10 cellular contexts compared by ENCODE assay signal in genomic region chr5:64594601-64595518, GRCh38.
A peak's percentile ranks its signal among the peaks of the same experiment; 100 is the strongest.
DNase-seq lines count a peak whose midpoint lies in the region; ATAC-seq, FAIRE-seq and TF ChIP-seq lines count a peak whose summit lies in the region.
"Had no signal": no experiment of that assay in that cellular context is flagged by ENCODE, and none has a peak within 500 bp of the region (broad histone marks: within the 10 kb centered on the region; RNA-seq: fewer than 3 reads in every experiment).

No MANE protein-coding gene starts in this region.

- no TSS peak for BruUV-seq in K562 (replicated peaks; lab: Mats Ljungman, UMichigan)

- no peak overlapping the region for H3K4me3 Mint-ChIP-seq in activated CD8-positive, alpha-beta T cell treated with anti-CD3 and anti-CD28 coated beads, Interleukin-2, amount 10 ng/mL, durations not matched to agents 7 days and 5 days

- H2AFZ ChIP-seq in K562 (ENCODE audit: low read depth, low read length): no peak overlapping the region

- peak; percentile 36 to 81 (median 38); a peak in 5 of 6 replicates for TF ChIP-seq CTCF in K562 (IDR thresholded peaks at IDR 0.05 in 2 of 3, conservative IDR thresholded peaks at IDR 0.05 in 1 of 3; ENCODE audit: insufficient read depth in 2 of 3, low read depth in 1 of 3, low read length in 3 of 3)
- peak; percentile 34 for TF ChIP-seq CTCF in kidney epithelial cell (IDR thresholded peaks at IDR 0.05; ENCODE audit: insufficient read depth, low read length, poor library complexity, severe bottlenecking)

- peak; percentile 50 for ATAC-seq in HG03159 (IDR thresholded peaks at IDR 0.05; ENCODE audit: unreplicated experiment)
- peak; percentile 83 for ATAC-seq in K562
- ATAC-seq in HG03432 (IDR thresholded peaks at IDR 0.05; ENCODE audit: unreplicated experiment): no peak
- ATAC-seq in activated CD8-positive, alpha-beta T cell treated with anti-CD3 and anti-CD28 coated beads, Interleukin-2, amount 10 ng/mL, durations not matched to agents 7 days and 5 days: no peak

- H3K27ac ChIP-seq in K562 (ENCODE audit: extremely low read depth, low read depth, low read length): no peak overlapping the region
- H3K27ac ChIP-seq in effector memory CD4-positive, alpha-beta T cell (ENCODE audit: insufficient read depth, low read length, poor library complexity, severe bottlenecking): no peak overlapping the region

- no peak for FAIRE-seq in K562 (lab: Jason Lieb, UNC)

- TF ChIP-seq RAD21 in K562 (CRISPR knock-in tag; conservative IDR thresholded peaks at IDR 0.05 in 1 of 2, IDR thresholded peaks at IDR 0.05 in 1 of 2): no peak; a peak in 1 of 4 replicates

- H3K27ac Mint-ChIP-seq in activated CD8-positive, alpha-beta T cell treated with anti-CD3 and anti-CD28 coated beads, Interleukin-2, amount 10 ng/mL, durations not matched to agents 7 days and 5 days: no peak overlapping the region

- H3K36me3 ChIP-seq in K562 (ENCODE audit: control insufficient read depth, insufficient read depth, low read length) (no peaks in the 10 kb centered on the region), kidney epithelial cell (ENCODE audit: control insufficient read depth, insufficient read depth, low read length) (no peaks in the 10 kb centered on the region)
- H3K36me3 ChIP-seq in effector memory CD4-positive, alpha-beta T cell (ENCODE audit: control insufficient read depth, insufficient read depth, low read length): no peaks in the 10 kb centered on the region

- no peaks in the 10 kb centered on the region for H3K4me1 Mint-ChIP-seq in activated CD8-positive, alpha-beta T cell treated with anti-CD3 and anti-CD28 coated beads, Interleukin-2, amount 10 ng/mL, durations not matched to agents 7 days and 5 days (ENCODE audit: low read depth)

- H3K27me3 Mint-ChIP-seq in activated CD8-positive, alpha-beta T cell treated with anti-CD3 and anti-CD28 coated beads, Interleukin-2, amount 10 ng/mL, durations not matched to agents 7 days and 5 days (ENCODE audit: low read depth): peaks cover 5% of the 10 kb centered on the region

- no peak for TF ChIP-seq POLR2A in K562 (conservative IDR thresholded peaks at IDR 0.05)

- CTCF ChIA-PET in K562 (lab: Yijun Ruan, JAX; ENCODE audit: low intra/inter-chr PET ratio): no interaction called here
- CTCF ChIA-PET in activated CD8-positive, alpha-beta T cell treated with anti-CD3 and anti-CD28 coated beads, Interleukin-2, amount 10 ng/mL, durations not matched to agents 7 days and 5 days (lab: Charles Lee): interaction anchor here (0.9 kb wide), 1 partner anchor 365 kb away, joined by 3 read pairs; no protein-coding TSS in a partner anchor

- no peak overlapping the region for H3K4me3 ChIP-seq in K562
- no peak overlapping the region for H3K4me3 ChIP-seq in kidney epithelial cell (ENCODE audit: low read depth, low read length)
- H3K4me3 ChIP-seq in effector memory CD4-positive, alpha-beta T cell (ENCODE audit: insufficient read depth, low read depth, low read length, poor library complexity, severe bottlenecking): no peak overlapping the region

- DNase-seq in Ammon's horn (ENCODE audit: low spot score): peak; percentile 70
- DNase-seq in K562 (ENCODE audit: extremely low read depth in 1 of 4, low spot score in 3 of 4): peak in 2 of 4 experiments; percentile 11 to 15
- no peak for DNase-seq in kidney epithelial cell (ENCODE audit: low read depth)
- DNase-seq in activated CD8-positive, alpha-beta T cell treated with anti-CD3 and anti-CD28 coated beads, Interleukin-2, amount 10 ng/mL, durations not matched to agents 7 days and 5 days: no peak
- DNase-seq in effector memory CD4-positive, alpha-beta T cell: no peak
- no peak for DNase-seq in HPDE6-E6E7 (ENCODE audit: extremely low spot score)
- DNase-seq: RPMI8226; stimulated activated CD4-positive, alpha-beta T cell treated with anti-CD3 and anti-CD28 coated beads, Interleukin-2, amount 100 ng/mL, for 48 hours had no signal

- H4K20me1 ChIP-seq in K562 (replicated peaks; ENCODE audit: control insufficient read depth, insufficient read depth, low read length): no peaks in the 10 kb centered on the region

- no peaks in the 10 kb centered on the region for H3K4me1 ChIP-seq in K562 (replicated peaks in 1 of 2; ENCODE audit: control insufficient read depth in 2 of 2, insufficient read depth in 2 of 2, low read length in 2 of 2)
- no peaks in the 10 kb centered on the region for H3K4me1 ChIP-seq in effector memory CD4-positive, alpha-beta T cell (ENCODE audit: control insufficient read depth, insufficient read depth, low read length, poor library complexity, severe bottlenecking)

- H3K36me3 Mint-ChIP-seq in activated CD8-positive, alpha-beta T cell treated with anti-CD3 and anti-CD28 coated beads, Interleukin-2, amount 10 ng/mL, durations not matched to agents 7 days and 5 days (ENCODE audit: low read depth): no peaks in the 10 kb centered on the region

- intact Hi-C loops in K562 (cut with micrococcal nuclease): no loop called here

- H3K79me2 ChIP-seq in K562 (ENCODE audit: control insufficient read depth, insufficient read depth, low read length): no peaks in the 10 kb centered on the region

- H3K27me3 ChIP-seq in K562 (ENCODE audit: control insufficient read depth in 2 of 2, insufficient read depth in 2 of 2, low read length in 2 of 2): no peaks in the 10 kb centered on the region
- no peaks in the 10 kb centered on the region for H3K27me3 ChIP-seq in kidney epithelial cell (ENCODE audit: control insufficient read depth, insufficient read depth, low read length)
- H3K27me3 ChIP-seq in effector memory CD4-positive, alpha-beta T cell (replicated peaks; ENCODE audit: control insufficient read depth, insufficient read depth, low read length, poor library complexity, severe bottlenecking): no peaks in the 10 kb centered on the region

- H3K9me1 ChIP-seq in K562 (ENCODE audit: control insufficient read depth, insufficient read depth, low read length): no peaks in the 10 kb centered on the region

- WGBS in K562 (ENCODE audit: insufficient coverage, low coverage, missing lambda C conversion rate): 0% methylated on average over 5 of the region's 5 CpGs

- H3K9me3 Mint-ChIP-seq in activated CD8-positive, alpha-beta T cell treated with anti-CD3 and anti-CD28 coated beads, Interleukin-2, amount 10 ng/mL, durations not matched to agents 7 days and 5 days (ENCODE audit: insufficient read depth): no peaks in the 10 kb centered on the region

- no peak overlapping the region for H3K4me2 ChIP-seq in K562 (ENCODE audit: insufficient read depth, low read length)

- H3K9me3 ChIP-seq in K562 (replicated peaks; ENCODE audit: control insufficient read depth, insufficient read depth, low read depth, low read length): no peaks in the 10 kb centered on the region
- H3K9me3 ChIP-seq in effector memory CD4-positive, alpha-beta T cell (ENCODE audit: control insufficient read depth, low read length): no peaks in the 10 kb centered on the region

- no peak for TF ChIP-seq EP300 in K562 (IDR thresholded peaks at IDR 0.05; ENCODE audit: low read length)

- no peak overlapping the region for H3K9ac ChIP-seq in K562 (ENCODE audit: insufficient read depth in 1 of 2, low read depth in 2 of 2, low read length in 2 of 2)

- in situ Hi-C loops in K562 (cut with MboI): no loop called here

- POLR2A ChIA-PET in K562 (lab: Yijun Ruan, JAX): interaction anchor here (0.7 kb wide), 1 partner anchor 23 kb away, joined by 3 read pairs; no protein-coding TSS in a partner anchor
- POLR2A ChIA-PET in activated CD8-positive, alpha-beta T cell treated with anti-CD3 and anti-CD28 coated beads, Interleukin-2, amount 10 ng/mL, durations not matched to agents 7 days and 5 days (lab: Charles Lee): no interaction called here

TF ChIP-seq in K562, 482 proteins besides CTCF, POLR2A, EP300 and RAD21:
- TF ChIP-seq RBM22 (IDR thresholded peaks at IDR 0.05; ENCODE audit: low read depth, low read length, poor library complexity, severe bottlenecking) (no peak), RCOR1 (IDR thresholded peaks at IDR 0.05; ENCODE audit: borderline replicate concordance in 1 of 2, low read depth in 2 of 2, low read length in 2 of 2) (no peak)
TF ChIP-seq in K562: peak in this region for 0.

Comparison
In these comparisons a context has a peak if more than half of its experiments do, and no peak if none do; other contexts are left out.
1. ATAC-seq: peak in HG03159 (single experiment) and K562 (single experiment); none in HG03432 (single experiment) and activated CD8-positive, alpha-beta T cell treated with anti-CD3 and anti-CD28 coated beads, Interleukin-2, amount 10 ng/mL, durations not matched to agents 7 days and 5 days (single experiment).